3 cellular contexts compared by ENCODE assay signal in genomic region chr13:47671762-47672161, GRCh38.
TF ChIP-seq lines count a peak whose summit lies in the region.

No MANE protein-coding gene starts in this region.

TF ChIP-seq in SK-N-SH, 30 proteins besides CTCF, POLR2A, EP300 and RAD21:
- TF ChIP-seq NRF1 (IDR thresholded peaks at IDR 0.05; ENCODE audit: low read depth, low read length) (no peak), GABPA (IDR thresholded peaks at IDR 0.05; ENCODE audit: low read depth) (no peak), TEAD4 (IDR thresholded peaks at IDR 0.05; ENCODE audit: borderline replicate concordance, insufficient read depth) (no peak), SIN3A (IDR thresholded peaks at IDR 0.05; ENCODE audit: borderline replicate concordance, low read depth, low read length) (no peak), ZBTB33 (IDR thresholded peaks at IDR 0.05; ENCODE audit: borderline replicate concordance, low read depth) (no peak), FOXM1 (IDR thresholded peaks at IDR 0.05; ENCODE audit: low read depth) (no peak), RXRA (IDR thresholded peaks at IDR 0.05; ENCODE audit: borderline replicate concordance, low read depth) (no peak), USF1 (IDR thresholded peaks at IDR 0.05; ENCODE audit: borderline replicate concordance, low read depth) (no peak), MEF2A (IDR thresholded peaks at IDR 0.05; ENCODE audit: borderline replicate concordance, low read depth) (no peak), EZH2phosphoT487 (IDR thresholded peaks at IDR 0.05; ENCODE audit: borderline replicate concordance, low read depth) (no peak), FOXJ3 (CRISPR knock-in tag; IDR thresholded peaks at IDR 0.05) (no peak), CHD2 (IDR thresholded peaks at IDR 0.05; ENCODE audit: low read length, partially characterized antibody) (no peak), REST (IDR thresholded peaks at IDR 0.05; ENCODE audit: low read depth, low read length) (no peak), FOSL2 (IDR thresholded peaks at IDR 0.05; ENCODE audit: borderline replicate concordance, low read depth) (no peak), TCF12 (IDR thresholded peaks at IDR 0.05) (no peak)
TF ChIP-seq in SK-N-SH: peak in this region for 0.

TF ChIP-seq in SK-N-SH treated with all-trans-retinoic acid at 6 μM for 48 hours, 23 proteins besides CTCF, POLR2A, EP300 and RAD21:
- TF ChIP-seq SNAI2 (CRISPR knock-in tag; IDR thresholded peaks at IDR 0.05) (no peak), ZFP3 (CRISPR knock-in tag; IDR thresholded peaks at IDR 0.05) (no peak), PATZ1 (CRISPR knock-in tag; IDR thresholded peaks at IDR 0.05; ENCODE audit: borderline replicate concordance) (no peak), ZC3H10 (CRISPR knock-in tag; IDR thresholded peaks at IDR 0.05) (no peak), ZNF8 (CRISPR knock-in tag; IDR thresholded peaks at IDR 0.05) (no peak), TSHZ2 (CRISPR knock-in tag; IDR thresholded peaks at IDR 0.05) (no peak), OSR1 (CRISPR knock-in tag; IDR thresholded peaks at IDR 0.05) (no peak), CSRNP3 (CRISPR knock-in tag; IDR thresholded peaks at IDR 0.05) (no peak), POU6F1 (CRISPR knock-in tag; IDR thresholded peaks at IDR 0.05; ENCODE audit: borderline replicate concordance, low read depth) (no peak), ZNF565 (CRISPR knock-in tag; conservative IDR thresholded peaks at IDR 0.05; ENCODE audit: low read depth) (no peak), ESRRG (CRISPR knock-in tag; IDR thresholded peaks at IDR 0.05) (no peak)

TF ChIP-seq in IMR-90, 13 proteins besides CTCF, POLR2A, EP300 and RAD21:
- no peak for TF ChIP-seq RFX5 (IDR thresholded peaks at IDR 0.05; ENCODE audit: low read depth, low read length)
- TF ChIP-seq SMC3 (IDR thresholded peaks at IDR 0.05; ENCODE audit: low read depth, low read length): no peak
- no peak for TF ChIP-seq CHD1 (IDR thresholded peaks at IDR 0.05; ENCODE audit: low read depth, low read length)
- no peak for TF ChIP-seq MAZ (IDR thresholded peaks at IDR 0.05; ENCODE audit: borderline replicate concordance, low read depth, low read length)
- TF ChIP-seq FOS (IDR thresholded peaks at IDR 0.05; ENCODE audit: low read depth, low read length): no peak
- no peak for TF ChIP-seq MAFK (IDR thresholded peaks at IDR 0.05; ENCODE audit: low read depth, low read length)
